Comparison of ENCODE assay signal across 25 cellular contexts in genomic region chr16:58284021-58284420, GRCh38. TPM values are rescaled to one million over a fixed set of nuclear protein-coding genes. Genes with fewer than 3 reads are reported as not detected.
DNase-seq lines count a peak whose midpoint lies in the region; ATAC-seq, FAIRE-seq and TF ChIP-seq lines count a peak whose summit lies in the region.
"Had no signal": no experiment of that assay in that cellular context is flagged by ENCODE, and none has a peak within 500 bp of the region (broad histone marks: within the 10 kb centered on the region; RNA-seq: fewer than 3 reads in every experiment).

No MANE protein-coding gene starts in this region.

- no peaks in the 10 kb centered on the region for H3K36me3 Mint-ChIP-seq in stimulated activated effector memory CD8-positive, alpha-beta T cell treated with anti-CD3 and anti-CD28 coated beads, Interleukin-12 subunit alpha, Interleukin-12 subunit beta, amount 100 ng/mL, for 72 hours
- H3K36me3 Mint-ChIP-seq: CD14-positive monocyte had no signal

- H3K36me3 ChIP-seq in DND-41 (ENCODE audit: insufficient read depth, low read length) (no peaks in the 10 kb centered on the region), KOPT-K1 (ENCODE audit: insufficient read depth, low read length) (no peaks in the 10 kb centered on the region), K562 (ENCODE audit: control insufficient read depth, insufficient read depth, low read length) (no peaks in the 10 kb centered on the region), keratinocyte (ENCODE audit: control insufficient read depth in 2 of 2, extremely low read depth in 1 of 2, insufficient read depth in 2 of 2, low read length in 2 of 2) (no peaks in the 10 kb centered on the region)
- H3K36me3 ChIP-seq: BE2C; BLaER1 treated with 17β-estradiol and CSF1 and Interleukin-3, amounts not matched to agents 10 nM and 100 nM had no signal

- no peak overlapping the region for H2AFZ ChIP-seq in DND-41 (ENCODE audit: low read depth, low read length)
- peak overlapping the region; percentile 49 for H2AFZ ChIP-seq in K562 (ENCODE audit: low read depth, low read length)
- H2AFZ ChIP-seq in keratinocyte (ENCODE audit: control insufficient read depth, low read length) = no peak overlapping the region
- H2AFZ ChIP-seq: GM23338 had no signal

- TF ChIP-seq CTCF in DND-41 (IDR thresholded peaks at IDR 0.05; ENCODE audit: borderline replicate concordance, extremely low read depth, low read length, poor library complexity, severe bottlenecking) (no peak), K562 (IDR thresholded peaks at IDR 0.05 in 2 of 3, conservative IDR thresholded peaks at IDR 0.05 in 1 of 3; ENCODE audit: insufficient read depth in 2 of 3, low read depth in 1 of 3, low read length in 3 of 3) (no peak), keratinocyte (optimal IDR thresholded peaks at IDR 0.05 in 1 of 3, IDR thresholded peaks at IDR 0.05 in 1 of 3, conservative IDR thresholded peaks at IDR 0.05 in 1 of 3; ENCODE audit: extremely low read depth in 1 of 3, insufficient read depth in 2 of 3, low read length in 3 of 3) (no peak)

- H3K9me3 Mint-ChIP-seq in stimulated activated effector memory CD8-positive, alpha-beta T cell treated with anti-CD3 and anti-CD28 coated beads, Interleukin-12 subunit alpha, Interleukin-12 subunit beta, amount 100 ng/mL, for 72 hours = peaks cover 5% of the 10 kb centered on the region

- H3K79me2 ChIP-seq in DND-41 (ENCODE audit: insufficient read depth, low read length) = no peaks in the 10 kb centered on the region
- H3K79me2 ChIP-seq in K562 (ENCODE audit: control insufficient read depth, insufficient read depth, low read length) = no peaks in the 10 kb centered on the region
- H3K79me2 ChIP-seq in keratinocyte (ENCODE audit: control insufficient read depth, insufficient read depth, low read length) = no peaks in the 10 kb centered on the region

- no peaks in the 10 kb centered on the region for H3K9me1 ChIP-seq in K562 (ENCODE audit: control insufficient read depth, insufficient read depth, low read length)
- no peaks in the 10 kb centered on the region for H3K9me1 ChIP-seq in keratinocyte (ENCODE audit: control insufficient read depth, extremely low read depth, insufficient read depth, low read length)

- H3K9ac ChIP-seq in DND-41 (ENCODE audit: low read depth, low read length) (no peak overlapping the region), K562 (ENCODE audit: insufficient read depth in 1 of 2, low read depth in 2 of 2, low read length in 2 of 2) (no peak overlapping the region), keratinocyte (ENCODE audit: control insufficient read depth, extremely low read depth, insufficient read depth, low read length) (no peak overlapping the region)
- H3K9ac ChIP-seq: BLaER1 treated with 17β-estradiol and CSF1 and Interleukin-3, amounts not matched to agents 10 nM and 100 nM had no signal

- H3K27me3 ChIP-seq in DND-41 (ENCODE audit: insufficient read depth, low read length, poor library complexity) (no peaks in the 10 kb centered on the region), K562 (ENCODE audit: control insufficient read depth in 2 of 2, insufficient read depth in 2 of 2, low read length in 2 of 2) (no peaks in the 10 kb centered on the region; a peak in 1 of 5 replicates), keratinocyte (ENCODE audit: control insufficient read depth, extremely low read depth, insufficient read depth, low read length) (no peaks in the 10 kb centered on the region)
- H3K27me3 ChIP-seq: BE2C; BLaER1 treated with 17β-estradiol and CSF1 and Interleukin-3, amounts not matched to agents 10 nM and 100 nM had no signal

- H3K4me2 ChIP-seq in DND-41 (ENCODE audit: insufficient read depth, low read length) = no peak overlapping the region
- H3K4me2 ChIP-seq in K562 (ENCODE audit: insufficient read depth, low read length) = no peak overlapping the region; the same call in 1 of the 2 replicates
- H3K4me2 ChIP-seq in keratinocyte (ENCODE audit: control insufficient read depth, extremely low read depth, insufficient read depth, low read depth, low read length) = no peak overlapping the region
- H3K4me2 ChIP-seq: A549; BLaER1 treated with 17β-estradiol and CSF1 and Interleukin-3, amounts not matched to agents 10 nM and 100 nM; GM23338 had no signal

- CTCF ChIA-PET in K562 (lab: Yijun Ruan, JAX; ENCODE audit: low intra/inter-chr PET ratio) = interaction anchor here (1.0 kb wide), 1 partner anchor 21 kb away, joined by 3 read pairs; no protein-coding TSS in a partner anchor

- H3K9me3 ChIP-seq in DND-41 (ENCODE audit: insufficient read depth, low read length, severe bottlenecking) (no peaks in the 10 kb centered on the region), KOPT-K1 (ENCODE audit: insufficient read depth, low read length, poor library complexity, severe bottlenecking) (peaks cover 7% of the 10 kb centered on the region), K562 (replicated peaks; ENCODE audit: control insufficient read depth, insufficient read depth, low read depth, low read length) (no peaks in the 10 kb centered on the region), keratinocyte (ENCODE audit: control insufficient read depth, low read depth, low read length) (no peaks in the 10 kb centered on the region)
- H3K9me3 ChIP-seq: BE2C had no signal

- H3K27ac ChIP-seq in DND-41 (ENCODE audit: low read length) (no peak overlapping the region), KOPT-K1 (ENCODE audit: low read depth, low read length, poor library complexity, severe bottlenecking) (peak overlapping the region; percentile 46), K562 (ENCODE audit: extremely low read depth, low read depth, low read length) (no peak overlapping the region), keratinocyte (ENCODE audit: control insufficient read depth, insufficient read depth, low read length) (no peak overlapping the region)
- H3K27ac ChIP-seq: A549; BLaER1 treated with 17β-estradiol and CSF1 and Interleukin-3, amounts not matched to agents 10 nM and 100 nM had no signal

- no peak for TF ChIP-seq POLR2A in K562 (conservative IDR thresholded peaks at IDR 0.05)

- peak; percentile 96 for ATAC-seq in DND-41 (ENCODE audit: insufficient read depth, low read depth)
- ATAC-seq in K562 = peak; percentile 72
- no peak for ATAC-seq in GM19328 (IDR thresholded peaks at IDR 0.05; ENCODE audit: unreplicated experiment)
- ATAC-seq in stimulated activated effector memory CD8-positive, alpha-beta T cell treated with anti-CD3 and anti-CD28 coated beads, Interleukin-12 subunit alpha, Interleukin-12 subunit beta, amount 100 ng/mL, for 72 hours = no peak
- ATAC-seq: A549, GM23338, HCT116 had no signal

- no peak for TF ChIP-seq RAD21 in K562 (CRISPR knock-in tag; conservative IDR thresholded peaks at IDR 0.05 in 1 of 2, IDR thresholded peaks at IDR 0.05 in 1 of 2)

- no peak overlapping the region for H3K27ac Mint-ChIP-seq in stimulated activated effector memory CD8-positive, alpha-beta T cell treated with anti-CD3 and anti-CD28 coated beads, Interleukin-12 subunit alpha, Interleukin-12 subunit beta, amount 100 ng/mL, for 72 hours
- H3K27ac Mint-ChIP-seq: CD14-positive monocyte; CD4-positive, alpha-beta T cell; CD8-positive, alpha-beta memory T cell; GM23338; H9 had no signal

- no peaks in the 10 kb centered on the region for H4K20me1 ChIP-seq in DND-41 (ENCODE audit: insufficient read depth, low read length)
- H4K20me1 ChIP-seq in K562 (replicated peaks; ENCODE audit: control insufficient read depth, insufficient read depth, low read length) = no peaks in the 10 kb centered on the region
- no peaks in the 10 kb centered on the region for H4K20me1 ChIP-seq in keratinocyte (ENCODE audit: control insufficient read depth, extremely low read depth, insufficient read depth, low read length)
- H4K20me1 ChIP-seq: BLaER1 treated with 17β-estradiol and CSF1 and Interleukin-3, amounts not matched to agents 10 nM and 100 nM had no signal

- no peak for TF ChIP-seq EP300 in K562 (IDR thresholded peaks at IDR 0.05; ENCODE audit: low read length)

- H3K4me3 ChIP-seq in DND-41 (ENCODE audit: low read depth in 1 of 2, low read length in 2 of 2) = no peak overlapping the region
- H3K4me3 ChIP-seq in K562 = no peak overlapping the region
- no peak overlapping the region for H3K4me3 ChIP-seq in keratinocyte (ENCODE audit: control insufficient read depth in 2 of 3, extremely low read depth in 1 of 3, insufficient read depth in 2 of 3, low read depth in 1 of 3, low read length in 3 of 3)
- H3K4me3 ChIP-seq: A549; BLaER1 treated with 17β-estradiol and CSF1 and Interleukin-3, amounts not matched to agents 10 nM and 100 nM; GM23338 had no signal

- intact Hi-C loops in K562 (cut with micrococcal nuclease) = no loop called here

- no TSS peak for BruUV-seq in K562 (replicated peaks; lab: Mats Ljungman, UMichigan)

- H3K4me3 Mint-ChIP-seq in stimulated activated effector memory CD8-positive, alpha-beta T cell treated with anti-CD3 and anti-CD28 coated beads, Interleukin-12 subunit alpha, Interleukin-12 subunit beta, amount 100 ng/mL, for 72 hours = no peak overlapping the region
- H3K4me3 Mint-ChIP-seq: CD14-positive monocyte; CD4-positive, alpha-beta T cell; GM23338; H9 had no signal

- no peaks in the 10 kb centered on the region for H3K4me1 Mint-ChIP-seq in stimulated activated effector memory CD8-positive, alpha-beta T cell treated with anti-CD3 and anti-CD28 coated beads, Interleukin-12 subunit alpha, Interleukin-12 subunit beta, amount 100 ng/mL, for 72 hours
- H3K4me1 Mint-ChIP-seq: CD14-positive monocyte; CD8-positive, alpha-beta memory T cell had no signal

- in situ Hi-C loops in K562 (cut with MboI) = no loop called here

- POLR2A ChIA-PET in K562 (lab: Yijun Ruan, JAX) = interaction anchor here (0.6 to 1.0 kb wide), 3 partner anchors 11 to 117 kb away, joined by 3 to 4 read pairs (median 3); partner anchors contain the start of gene PRSS54

- peaks cover 20% of the 10 kb centered on the region for H3K4me1 ChIP-seq in DND-41 (ENCODE audit: insufficient read depth, low read length)
- H3K4me1 ChIP-seq in K562 (replicated peaks in 1 of 2; ENCODE audit: control insufficient read depth in 2 of 2, insufficient read depth in 2 of 2, low read length in 2 of 2) = peaks cover 0 to 9% of the 10 kb centered on the region in 2 experiments; a peak in 3 of 5 replicates
- H3K4me1 ChIP-seq in keratinocyte (ENCODE audit: control insufficient read depth, extremely low read depth, insufficient read depth, low read length) = peaks cover 22% of the 10 kb centered on the region
- H3K4me1 ChIP-seq: A549, BE2C had no signal

- dilution Hi-C loops in keratinocyte (cut with MboI; ENCODE audit: extremely low pct_ligation_motif_present, low sequenced_read_pairs) = no loop called here

- WGBS in K562 (ENCODE audit: insufficient coverage, low coverage, missing lambda C conversion rate) = 9% methylated on average over 3 of the region's 3 CpGs

- DNase-seq in DND-41 = peak; percentile 61
- peak in 1 of 4 experiments; percentile 27 for DNase-seq in K562 (ENCODE audit: extremely low read depth in 1 of 4, low spot score in 3 of 4)
- DNase-seq in keratinocyte (ENCODE audit: low read depth, low spot score) = no peak
- DNase-seq in stimulated activated effector memory CD8-positive, alpha-beta T cell treated with anti-CD3 and anti-CD28 coated beads, Interleukin-12 subunit alpha, Interleukin-12 subunit beta, amount 100 ng/mL, for 72 hours (ENCODE audit: low spot score in 2 of 2) = no peak
- DNase-seq in NCI-H82 (lab: John Stamatoyannopoulos, UW) = no peak
- DNase-seq: 8988T; ACHN; AML-193; BE2C; CD4-positive, alpha-beta T cell; CD8-positive, alpha-beta memory T cell; DMS53; DMS79 treated with DMSO at 0.1 percent for 48 hours; H9 had no signal

- FAIRE-seq in K562 (lab: Jason Lieb, UNC) = no peak
- FAIRE-seq in keratinocyte (lab: Jason Lieb, UNC) = peak; percentile 61
- FAIRE-seq: A549, G401.6, GM12892, GM19239 had no signal

RNA-seq across cellular contexts. Expression of gene PRSS54, which starts 10.8 kb away (rescaled TPM):
- not detected in 2 replicates for total RNA-seq in K562 (2011; cell fraction: chromatin; rRNA removed; ENCODE audit: low replicate concordance)
- total RNA-seq in K562 (2011; cell fraction: nucleolus; rRNA removed) = not detected in 2 replicates
- total RNA-seq in K562 (2011; cell fraction: nucleoplasm; rRNA removed) = not detected in 2 replicates
- total RNA-seq in K562 (2014; rRNA removed) = not detected in 2 replicates
- not detected in 2 replicates for total RNA-seq in K562 (2014; rRNA removed; fragmentation: Illumina TruSeq; extraction: Trizol)
- total RNA-seq in K562 (2015; rRNA removed; fragmentation: Illumina TruSeq; extraction: Trizol) = not detected in 2 replicates
- total RNA-seq in K562 (2021) = not detected in 2 replicates
- polyA plus RNA-seq in K562 (2011; rRNA removed) = not detected in 2 replicates
- polyA plus RNA-seq in K562 (2011; cell fraction: cytosol; rRNA removed) = not detected in 2 replicates
- not detected in 2 replicates for polyA plus RNA-seq in K562 (2011; cell fraction: nucleus; rRNA removed)
- not detected in 2 replicates for polyA plus RNA-seq in K562 (2012)
- polyA plus RNA-seq in K562 (2014; fragmentation: Illumina TruSeq; extraction: Trizol) = not detected in 2 replicates
- polyA plus RNA-seq in K562 (2014; fragmentation: Nextera tagmentation; extraction: Ambion mirVana) = not detected
- not detected in 2 replicates for polyA plus RNA-seq in K562 (2014; rRNA removed)
- not detected in 2 replicates for polyA minus RNA-seq in K562 (2011; rRNA and poly(A)+ RNA removed)
- polyA minus RNA-seq in K562 (2011; cell fraction: cytosol; rRNA and poly(A)+ RNA removed) = not detected in 2 replicates
- polyA minus RNA-seq in K562 (2011; cell fraction: nucleus; rRNA and poly(A)+ RNA removed) = not detected in 2 replicates
- not detected in 3 replicates for polyA plus RNA-seq in keratinocyte
- polyA plus RNA-seq in keratinocyte (2011; ENCODE audit: low read depth) = not detected
- polyA plus RNA-seq in keratinocyte (2011; cell fraction: cytosol; rRNA removed) = not detected in 2 replicates
- not detected in 2 replicates for polyA plus RNA-seq in keratinocyte (2011; cell fraction: nucleus; rRNA removed)
- polyA plus RNA-seq in keratinocyte (2012; ENCODE audit: low replicate concordance) = not detected in 2 replicates
- polyA minus RNA-seq in keratinocyte = 0.49 TPM in 1 of 3 replicates, not detected in the others
- polyA minus RNA-seq in keratinocyte (2011; cell fraction: cytosol; rRNA and poly(A)+ RNA removed) = not detected
- polyA minus RNA-seq in keratinocyte (2011; cell fraction: nucleus; rRNA and poly(A)+ RNA removed) = not detected in 2 replicates
- total RNA-seq: CD4-positive, alpha-beta T cell; CD8-positive, alpha-beta memory T cell; GM23338; H4; H9 had no signal
- polyA plus RNA-seq: A549; CD14-positive monocyte; CD8-positive, alpha-beta memory T cell; GM23338 had no signal

Comparison
In these comparisons a context has a peak if more than half of its experiments do, and no peak if none do; other contexts are left out.
1. ATAC-seq: peak in DND-41 (single experiment) and K562 (single experiment); none in GM19328 (single experiment) and stimulated activated effector memory CD8-positive, alpha-beta T cell treated with anti-CD3 and anti-CD28 coated beads, Interleukin-12 subunit alpha, Interleukin-12 subunit beta, amount 100 ng/mL, for 72 hours (single experiment).